In genomic region chr17:54967621-54968258, GRCh38 we compare ENCODE assay signal across 8 cellular contexts. TPM values are rescaled to one million over a fixed set of nuclear protein-coding genes. Genes with fewer than 3 reads are reported as not detected.
DNase-seq lines count a peak whose midpoint lies in the region; ATAC-seq and TF ChIP-seq lines count a peak whose summit lies in the region.

No MANE protein-coding gene starts in this region.

- no peak for TF ChIP-seq POLR2A in vagina (IDR thresholded peaks at IDR 0.05)

- H3K4me1 ChIP-seq in lung (ENCODE audit: control insufficient read depth in 2 of 2, insufficient read depth in 2 of 2, low read length in 2 of 2), result peaks cover 0 to 10% of the 10 kb centered on the region in 2 donors
- H3K4me1 ChIP-seq in vagina, result peaks cover 31% of the 10 kb centered on the region

- H3K27me3 ChIP-seq in lung (ENCODE audit: control insufficient read depth, insufficient read depth) (no peaks in the 10 kb centered on the region), vagina (no peaks in the 10 kb centered on the region)

- H3K27ac ChIP-seq in C4-2B (peak overlapping the region; percentile 71), lung (ENCODE audit: low read depth in 1 of 2, low read length in 1 of 2) (peak overlapping the region; percentile 46 to 89), vagina (peak overlapping the region; percentile 81)

- TF ChIP-seq CTCF in C4-2B (conservative IDR thresholded peaks at IDR 0.05), result no peak; the same call in 1 of the 2 replicates
- peak; percentile 65 for TF ChIP-seq CTCF in choroid plexus epithelial cell (conservative IDR thresholded peaks at IDR 0.05; ENCODE audit: low read depth, low read length)
- TF ChIP-seq CTCF in lung (IDR thresholded peaks at IDR 0.05; ENCODE audit: control extremely low read depth, extremely low read depth), result no peak
- TF ChIP-seq CTCF in vagina (IDR thresholded peaks at IDR 0.05), result no peak

- H3K36me3 ChIP-seq in lung (ENCODE audit: control insufficient read depth in 2 of 2, insufficient read depth in 2 of 2, low read length in 2 of 2), result no peaks in the 10 kb centered on the region
- peaks cover 0 to 7% of the 10 kb centered on the region in 2 donors for H3K36me3 ChIP-seq in vagina

- 1 to 2% methylated on average over 21 of the region's 21 CpGs for whole genome bisulfite sequencing in lung, 2 donors

- ATAC-seq in GM18861 (IDR thresholded peaks at IDR 0.05; ENCODE audit: unreplicated experiment) (peak; percentile 21), HG02981 (IDR thresholded peaks at IDR 0.05; ENCODE audit: unreplicated experiment) (peak; percentile 17), lung (ENCODE audit: insufficient read depth, low FRiP score) (no peak)

- DNase-seq in NCI-H82 (lab: John Stamatoyannopoulos, UW) (peak; percentile 82), choroid plexus epithelial cell (ENCODE audit: low read depth) (peak; percentile 42), lung (ENCODE audit: low spot score) (no peak), vagina (ENCODE audit: extremely low spot score in 2 of 2) (no peak), cerebellar nuclear complex (lab: John Stamatoyannopoulos, UW) (no peak)

- intact Hi-C loops in vagina (cut with DNase I), result no loop called here

- H3K9me3 ChIP-seq in lung (ENCODE audit: control insufficient read depth in 2 of 2, insufficient read depth in 1 of 2, low read length in 1 of 2) (no peaks in the 10 kb centered on the region), vagina (no peaks in the 10 kb centered on the region)

- H3K4me3 ChIP-seq in choroid plexus epithelial cell (ENCODE audit: low read depth, low read length) (peak overlapping the region; percentile 94), lung (peak overlapping the region; percentile 66), vagina (peak overlapping the region; percentile 69 to 92)

RNA-seq across cellular contexts. Expression of gene COX11, which starts 0.7 kb away (rescaled TPM):
- total RNA-seq in lung, result 10 to 100 TPM; 42.3 to 44.6 TPM
- polyA plus RNA-seq in lung, result 10 to 100 TPM; 21.8 to 26.5 TPM
- 44.0 TPM for total RNA-seq in vagina

RNA-seq across cellular contexts. Expression of gene STXBP4, which starts 0.8 kb away (rescaled TPM):
- 10 to 100 TPM; 13.9 to 44.1 TPM for total RNA-seq in lung
- polyA plus RNA-seq in lung, result 1 to 10 TPM; 1.4 to 1.6 TPM
- 9.6 TPM for total RNA-seq in vagina

Comparison
In these comparisons a context has a peak if more than half of its experiments do, and no peak if none do; other contexts are left out.
1. DNase-seq: peak in NCI-H82 (single experiment) and choroid plexus epithelial cell (single experiment); none in lung (single experiment), vagina (0 of 2) and cerebellar nuclear complex (0 of 2).
2. Peak in every context shown above with its lines, with median percentiles within 50 percentile points of each other: H3K27ac ChIP-seq and H3K4me3 ChIP-seq.